Comparison of ENCODE assay signal across 18 cellular contexts in genomic region chr16:59899940-59900339, GRCh38.
"Had no signal": no experiment of that assay in that cellular context is flagged by ENCODE, and none has a peak within 500 bp of the region (broad histone marks: within the 10 kb centered on the region; RNA-seq: fewer than 3 reads in every experiment).

No MANE protein-coding gene starts in this region.

- H3K4me1 ChIP-seq: colonic mucosa, gastroesophageal sphincter, left ventricle myocardium inferior, sigmoid colon had no signal

- H3K36me3 ChIP-seq: colonic mucosa, gastroesophageal sphincter, left ventricle myocardium inferior, ovary, sigmoid colon had no signal

- H3K4me3 ChIP-seq: colonic mucosa, gastroesophageal sphincter, left ventricle myocardium inferior, ovary, sigmoid colon had no signal

- H3K27ac ChIP-seq: colonic mucosa, gastroesophageal sphincter, left ventricle myocardium inferior, ovary, sigmoid colon had no signal

- H3K27ac Mint-ChIP-seq: activated B cell treated with CpG ODN at 0.5 μM for 24 hours; activated CD4-positive, alpha-beta T cell treated with anti-CD3 and anti-CD28 coated beads, Interleukin-2, amount 10 ng/mL, durations not matched to agents 7 days and 5 days; activated naive CD4-positive, alpha-beta T cell treated with anti-CD3 and anti-CD28 coated beads, Interleukin-2, amount 10 ng/mL, durations not matched to agents 7 days and 5 days; activated T-helper 17 cell treated with anti-CD3 and anti-CD28 coated beads, Interleukin-2, amount 50 U/mL, for 72 hours; memory B cell; nephron progenitor cell had no signal

- H3K36me3 Mint-ChIP-seq: activated naive CD4-positive, alpha-beta T cell treated with anti-CD3 and anti-CD28 coated beads, Interleukin-2, amount 10 ng/mL, durations not matched to agents 7 days and 5 days had no signal

- H3K4me3 Mint-ChIP-seq: activated B cell treated with CpG ODN at 0.5 μM for 24 hours; activated CD4-positive, alpha-beta T cell treated with anti-CD3 and anti-CD28 coated beads, Interleukin-2, amount 10 ng/mL, durations not matched to agents 7 days and 5 days; activated naive CD4-positive, alpha-beta T cell treated with anti-CD3 and anti-CD28 coated beads, Interleukin-2, amount 10 ng/mL, durations not matched to agents 7 days and 5 days; activated T-helper 17 cell treated with anti-CD3 and anti-CD28 coated beads, Interleukin-2, amount 50 U/mL, for 72 hours; memory B cell; nephron progenitor cell had no signal

- DNase-seq: activated B cell treated with CpG ODN at 0.5 μM for 24 hours; activated CD4-positive, alpha-beta T cell treated with anti-CD3 and anti-CD28 coated beads, Interleukin-2, amount 10 ng/mL, durations not matched to agents 7 days and 5 days; activated CD8-positive, alpha-beta memory T cell treated with anti-CD3 and anti-CD28 coated beads for 24 hours; activated naive CD4-positive, alpha-beta T cell treated with anti-CD3 and anti-CD28 coated beads, Interleukin-2, amount 10 ng/mL, durations not matched to agents 7 days and 5 days; activated T-cell treated with anti-CD3 and anti-CD28 coated beads for 4 hours; colonic mucosa; effector CD4-positive, alpha-beta T cell; kidney; left ventricle myocardium inferior; nephron progenitor cell; ovary; sigmoid colon; stimulated activated CD4-positive, alpha-beta T cell treated with anti-CD3 and anti-CD28 coated beads, Interleukin-2, amount 100 ng/mL, for 24 hours; stimulated activated naive CD4-positive, alpha-beta T cell treated with Interleukin-2 at 50 U/mL for 16 hours; trophoblast cell had no signal

- H3K4me1 Mint-ChIP-seq: activated B cell treated with CpG ODN at 0.5 μM for 24 hours; activated CD4-positive, alpha-beta T cell treated with anti-CD3 and anti-CD28 coated beads, Interleukin-2, amount 10 ng/mL, durations not matched to agents 7 days and 5 days; activated naive CD4-positive, alpha-beta T cell treated with anti-CD3 and anti-CD28 coated beads, Interleukin-2, amount 10 ng/mL, durations not matched to agents 7 days and 5 days; activated T-helper 17 cell treated with anti-CD3 and anti-CD28 coated beads, Interleukin-2, amount 50 U/mL, for 72 hours; memory B cell had no signal

- H3K27me3 ChIP-seq: colonic mucosa, gastroesophageal sphincter, ovary, sigmoid colon had no signal

- H3K27me3 Mint-ChIP-seq: activated B cell treated with CpG ODN at 0.5 μM for 24 hours; activated CD4-positive, alpha-beta T cell treated with anti-CD3 and anti-CD28 coated beads, Interleukin-2, amount 10 ng/mL, durations not matched to agents 7 days and 5 days; activated naive CD4-positive, alpha-beta T cell treated with anti-CD3 and anti-CD28 coated beads, Interleukin-2, amount 10 ng/mL, durations not matched to agents 7 days and 5 days; activated T-helper 17 cell treated with anti-CD3 and anti-CD28 coated beads, Interleukin-2, amount 50 U/mL, for 72 hours had no signal

- H3K9me3 Mint-ChIP-seq: nephron progenitor cell had no signal

- H3K9me3 ChIP-seq: colonic mucosa, gastroesophageal sphincter, ovary, sigmoid colon had no signal
